Comparison of ENCODE assay signal across 2 cellular contexts in the genomic region with DNA sequence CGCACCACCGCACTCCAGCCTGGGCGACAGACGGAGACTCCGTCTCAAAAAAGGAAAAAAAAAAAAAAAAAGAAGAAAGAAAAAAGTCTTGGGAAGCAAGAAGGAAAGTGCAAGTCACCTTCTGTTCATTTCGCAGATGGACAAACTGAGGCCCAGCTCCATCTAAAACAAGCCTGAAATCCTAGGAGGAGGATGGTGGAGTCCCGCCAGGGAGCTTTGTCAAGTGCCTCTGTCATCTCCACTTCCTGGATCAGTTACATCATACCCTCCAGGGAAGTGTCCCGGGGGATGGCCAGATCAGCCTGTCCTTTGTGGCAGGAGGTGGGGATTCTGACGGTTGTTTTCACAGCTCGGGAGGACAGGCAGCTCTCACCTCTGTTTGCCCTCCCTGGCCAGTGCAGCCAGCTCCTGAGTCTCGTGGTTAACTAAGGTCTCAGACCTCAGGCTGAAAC.
TF ChIP-seq lines count a peak whose summit lies in the region.

No MANE protein-coding gene starts in this region.

TF ChIP-seq in K562, 482 proteins besides CTCF, POLR2A, EP300 and RAD21 (continues in another document):
- no peak for TF ChIP-seq HNRNPH1 (optimal IDR thresholded peaks at IDR 0.05; ENCODE audit: low read depth, low read length)
- TF ChIP-seq, protein P1, sequence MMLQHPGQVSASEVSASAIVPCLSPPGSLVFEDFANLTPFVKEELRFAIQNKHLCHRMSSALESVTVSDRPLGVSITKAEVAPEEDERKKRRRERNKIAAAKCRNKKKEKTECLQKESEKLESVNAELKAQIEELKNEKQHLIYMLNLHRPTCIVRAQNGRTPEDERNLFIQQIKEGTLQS (IDR thresholded peaks at IDR 0.05) = peak; percentile 52; the same call in 1 of the 2 replicates
- TF ChIP-seq, protein P1 (CRISPR knock-in tag; conservative IDR thresholded peaks at IDR 0.05) = no peak
- TF ChIP-seq MYC (IDR thresholded peaks at IDR 0.05; ENCODE audit: low read depth, low read length) = 0 out of 2 replicates have a peak, but pooled peaks have one; percentile 20
- no peak for TF ChIP-seq MYC (CRISPR knock-in tag; IDR thresholded peaks at IDR 0.05; ENCODE audit: borderline replicate concordance, low read depth)
- TF ChIP-seq RCOR1 (IDR thresholded peaks at IDR 0.05; ENCODE audit: borderline replicate concordance in 1 of 2, low read depth in 2 of 2, low read length in 2 of 2) = peak in 1 of 2 experiments; percentile 86; a peak in 3 of 4 replicates
- peak; percentile 57; the same call in 1 of the 2 replicates for TF ChIP-seq NFE2L1 (tag; IDR thresholded peaks at IDR 0.05; ENCODE audit: borderline replicate concordance, low read depth)
- TF ChIP-seq ARID2 (IDR thresholded peaks at IDR 0.05) = no peak
- no peak for TF ChIP-seq ZNF407 (IDR thresholded peaks at IDR 0.05; ENCODE audit: low read depth)
- TF ChIP-seq, protein P2, sequence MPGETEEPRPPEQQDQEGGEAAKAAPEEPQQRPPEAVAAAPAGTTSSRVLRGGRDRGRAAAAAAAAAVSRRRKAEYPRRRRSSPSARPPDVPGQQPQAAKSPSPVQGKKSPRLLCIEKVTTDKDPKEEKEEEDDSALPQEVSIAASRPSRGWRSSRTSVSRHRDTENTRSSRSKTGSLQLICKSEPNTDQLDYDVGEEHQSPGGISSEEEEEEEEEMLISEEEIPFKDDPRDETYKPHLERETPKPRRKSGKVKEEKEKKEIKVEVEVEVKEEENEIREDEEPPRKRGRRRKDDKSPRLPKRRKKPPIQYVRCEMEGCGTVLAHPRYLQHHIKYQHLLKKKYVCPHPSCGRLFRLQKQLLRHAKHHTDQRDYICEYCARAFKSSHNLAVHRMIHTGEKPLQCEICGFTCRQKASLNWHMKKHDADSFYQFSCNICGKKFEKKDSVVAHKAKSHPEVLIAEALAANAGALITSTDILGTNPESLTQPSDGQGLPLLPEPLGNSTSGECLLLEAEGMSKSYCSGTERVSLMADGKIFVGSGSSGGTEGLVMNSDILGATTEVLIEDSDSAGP (CRISPR knock-in tag; IDR thresholded peaks at IDR 0.05) = no peak
- TF ChIP-seq SMAD2 (IDR thresholded peaks at IDR 0.05; ENCODE audit: low read depth, low read length) = no peak
- no peak for TF ChIP-seq KLF10 (CRISPR knock-in tag; IDR thresholded peaks at IDR 0.05)
- TF ChIP-seq SMAD4 (CRISPR knock-in tag; conservative IDR thresholded peaks at IDR 0.05) = 0 out of 2 replicates have a peak, but pooled peaks have one; percentile 6
- TF ChIP-seq PHF20 (IDR thresholded peaks at IDR 0.05; ENCODE audit: partially characterized antibody) = peak; percentile 47
- TF ChIP-seq MAFG (tag; conservative IDR thresholded peaks at IDR 0.05) = peak; percentile 84
- TF ChIP-seq ZNF232 (CRISPR knock-in tag; IDR thresholded peaks at IDR 0.05) = no peak
- no peak for TF ChIP-seq CEBPG (CRISPR knock-in tag; IDR thresholded peaks at IDR 0.05)
- peak in 1 of 2 experiments; percentile 70; a peak in 2 of 4 replicates for TF ChIP-seq CEBPG (tag; conservative IDR thresholded peaks at IDR 0.05 in 1 of 2, IDR thresholded peaks at IDR 0.05 in 1 of 2)

TF ChIP-seq in liver, 16 proteins besides CTCF, POLR2A, EP300 and RAD21:
- TF ChIP-seq SP1 (IDR thresholded peaks at IDR 0.05) = peak; percentile 96
- peak; percentile 76 for TF ChIP-seq FOXA1 (IDR thresholded peaks at IDR 0.05)
- peak; percentile 71 for TF ChIP-seq FOXA2 (IDR thresholded peaks at IDR 0.05)
- TF ChIP-seq, protein P3, sequence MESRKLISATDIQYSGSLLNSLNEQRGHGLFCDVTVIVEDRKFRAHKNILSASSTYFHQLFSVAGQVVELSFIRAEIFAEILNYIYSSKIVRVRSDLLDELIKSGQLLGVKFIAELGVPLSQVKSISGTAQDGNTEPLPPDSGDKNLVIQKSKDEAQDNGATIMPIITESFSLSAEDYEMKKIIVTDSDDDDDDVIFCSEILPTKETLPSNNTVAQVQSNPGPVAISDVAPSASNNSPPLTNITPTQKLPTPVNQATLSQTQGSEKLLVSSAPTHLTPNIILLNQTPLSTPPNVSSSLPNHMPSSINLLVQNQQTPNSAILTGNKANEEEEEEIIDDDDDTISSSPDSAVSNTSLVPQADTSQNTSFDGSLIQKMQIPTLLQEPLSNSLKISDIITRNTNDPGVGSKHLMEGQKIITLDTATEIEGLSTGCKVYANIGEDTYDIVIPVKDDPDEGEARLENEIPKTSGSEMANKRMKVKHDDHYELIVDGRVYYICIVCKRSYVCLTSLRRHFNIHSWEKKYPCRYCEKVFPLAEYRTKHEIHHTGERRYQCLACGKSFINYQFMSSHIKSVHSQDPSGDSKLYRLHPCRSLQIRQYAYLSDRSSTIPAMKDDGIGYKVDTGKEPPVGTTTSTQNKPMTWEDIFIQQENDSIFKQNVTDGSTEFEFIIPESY (IDR thresholded peaks at IDR 0.05) = peak; percentile 84
- TF ChIP-seq EGR1 (IDR thresholded peaks at IDR 0.05; ENCODE audit: low read depth in 2 of 2) = peak; percentile 70 to 93
- TF ChIP-seq REST (IDR thresholded peaks at IDR 0.05) = peak; percentile 84
- peak; percentile 99 for TF ChIP-seq MAX (IDR thresholded peaks at IDR 0.05)
- peak in 1 of 2 donors; percentile 70 for TF ChIP-seq GABPA (IDR thresholded peaks at IDR 0.05 in 1 of 2, conservative IDR thresholded peaks at IDR 0.05 in 1 of 2)
- peak; percentile 45 to 90 for TF ChIP-seq JUND (IDR thresholded peaks at IDR 0.05)
- TF ChIP-seq NR2F2 (IDR thresholded peaks at IDR 0.05) = no peak
- TF ChIP-seq HNF4A (conservative IDR thresholded peaks at IDR 0.05) = peak; percentile 71 to 87
- TF ChIP-seq, protein P1 (IDR thresholded peaks at IDR 0.05) = peak; percentile 85
- peak; percentile 97 to 100 for TF ChIP-seq RXRA (IDR thresholded peaks at IDR 0.05)
- TF ChIP-seq TAF1 (conservative IDR thresholded peaks at IDR 0.05) = no peak
- TF ChIP-seq YY1 (IDR thresholded peaks at IDR 0.05) = peak; percentile 70
- peak; percentile 30 for TF ChIP-seq HNF4G (IDR thresholded peaks at IDR 0.05)
